In the genomic region with DNA sequence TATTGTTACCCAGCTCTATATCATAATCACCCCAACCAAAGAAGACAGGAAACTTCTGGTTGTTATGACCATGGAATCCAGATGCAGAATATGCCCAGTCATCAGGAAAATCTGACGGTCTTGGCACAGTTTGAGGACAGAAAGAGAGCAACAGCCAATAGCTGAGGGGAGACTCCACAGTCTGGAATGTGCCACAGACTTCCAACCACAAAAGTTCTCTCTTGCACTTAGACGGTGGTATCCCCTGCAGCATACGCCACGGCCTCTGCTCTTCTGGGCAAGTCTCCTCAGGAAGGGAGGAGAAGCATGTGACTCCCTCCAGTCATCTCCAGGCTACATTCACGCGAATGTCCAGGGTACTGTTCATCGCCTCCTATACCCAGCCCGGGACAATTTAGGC, we compare ENCODE assay signal across 9 cellular contexts. TPM values are rescaled to one million over a fixed set of nuclear protein-coding genes. Genes with fewer than 3 reads are reported as not detected.
DNase-seq lines count a peak whose midpoint lies in the region; ATAC-seq, FAIRE-seq and TF ChIP-seq lines count a peak whose summit lies in the region.
"Had no signal": no experiment of that assay in that cellular context is flagged by ENCODE, and none has a peak within 500 bp of the region (broad histone marks: within the 10 kb centered on the region; RNA-seq: fewer than 3 reads in every experiment).

No MANE protein-coding gene starts in this region.

- CTCF ChIA-PET in GM12878 (lab: Yijun Ruan, JAX): interaction anchor here (0.7 kb wide), 1 partner anchor 10 kb away, joined by 3 read pairs; no protein-coding TSS in a partner anchor

- no peak overlapping the region for H3K4me2 ChIP-seq in GM12878 (ENCODE audit: control insufficient read depth, insufficient read depth)

- H3K4me1 Mint-ChIP-seq in type B pancreatic cell (ENCODE audit: unreplicated experiment): peaks cover 13% of the 10 kb centered on the region

- no peak overlapping the region for H3K4me3 Mint-ChIP-seq in type B pancreatic cell

- SMC1A ChIA-PET in GM12878 (lab: Charles Lee; ENCODE audit: uncharacterized antibody, unreplicated experiment): interaction anchor here (1.0 to 1.7 kb wide), 7 partner anchors 9 to 42 kb away, joined by 3 to 13 read pairs (median 4); no protein-coding TSS in a partner anchor

- H3K36me3 Mint-ChIP-seq in type B pancreatic cell: peaks cover 52% of the 10 kb centered on the region

- H3K9me3 ChIP-seq in GM12878 (replicated peaks; ENCODE audit: control insufficient read depth, insufficient read depth, low read length) (peaks cover 2% of the 10 kb centered on the region), spleen (peaks cover 0 to 5% (median 0%) of the 10 kb centered on the region in 8 donors)

- TF ChIP-seq RAD21 in GM12878 (IDR thresholded peaks at IDR 0.05; ENCODE audit: insufficient read depth, low read depth, low read length): no peak

- peaks cover 80% of the 10 kb centered on the region for H3K79me2 ChIP-seq in GM12878 (ENCODE audit: control insufficient read depth, insufficient read depth, low read length)

- peaks cover 21% of the 10 kb centered on the region for H3K9me3 Mint-ChIP-seq in type B pancreatic cell

- no peak overlapping the region for H3K4me3 ChIP-seq in GM12878
- H3K4me3 ChIP-seq in spleen: peak overlapping the region in 2 of 8 donors; percentile 9 to 22

- BruUV-seq in GM12878 (replicated peaks; lab: Mats Ljungman, UMichigan): no TSS peak

- H3K9ac ChIP-seq in GM12878 (ENCODE audit: control insufficient read depth, insufficient read depth, low read length): no peak overlapping the region

- FAIRE-seq in GM12878 (lab: Jason Lieb, UNC): no peak

- H4K20me1 ChIP-seq in GM12878 (ENCODE audit: control insufficient read depth, insufficient read depth): 0 out of 2 replicates have a peak, but pooled peaks cover 4% of the 10 kb centered on the region

- no peak for TF ChIP-seq EP300 in GM12878 (IDR thresholded peaks at IDR 0.05; ENCODE audit: borderline replicate concordance in 1 of 2, control insufficient read depth in 1 of 2, low read depth in 2 of 2, low read length in 2 of 2)

- H3K27ac ChIP-seq in GM12878 (ENCODE audit: control insufficient read depth, insufficient read depth) (no peak overlapping the region), spleen (peak overlapping the region in 7 of 8 donors; percentile 21 to 73 (median 62))

- no peak for ATAC-seq in GM12878
- ATAC-seq in left cardiac atrium: peak; percentile 81 to 87
- no peak for ATAC-seq in HG03565 (IDR thresholded peaks at IDR 0.05; ENCODE audit: unreplicated experiment)

- intact Hi-C loops in GM12878 (cut with micrococcal nuclease; ENCODE audit: unreplicated experiment) (no loop called here), left cardiac atrium (cut with DNase I) (no loop called here), spleen (cut with DNase I; ENCODE audit: low total_unique reads) (no loop called here)

- H3K27me3 Mint-ChIP-seq in type B pancreatic cell: no peaks in the 10 kb centered on the region

- TF ChIP-seq CTCF in GM12878 (IDR thresholded peaks at IDR 0.05 in 2 of 3, conservative IDR thresholded peaks at IDR 0.05 in 1 of 3; ENCODE audit: control insufficient read depth in 2 of 3, extremely low read depth in 1 of 3, insufficient read depth in 1 of 3, low read depth in 3 of 3, low read length in 3 of 3) (no peak), spleen (IDR thresholded peaks at IDR 0.05 in 8 of 11, conservative IDR thresholded peaks at IDR 0.05 in 3 of 11) (no peak), type B pancreatic cell (conservative IDR thresholded peaks at IDR 0.05) (no peak)

- H3K4me1 ChIP-seq in GM12878 (ENCODE audit: control insufficient read depth, insufficient read depth, low read length) (no peaks in the 10 kb centered on the region), spleen (peaks cover 0 to 18% (median 5%) of the 10 kb centered on the region in 6 donors)

- POLR2A ChIA-PET in GM12878 (lab: Charles Lee): interaction anchor here (0.7 to 1.1 kb wide), 2 partner anchors 10 to 35 kb away, joined by 3 read pairs; no protein-coding TSS in a partner anchor

- WGBS in GM12878 (ENCODE audit: insufficient coverage, insufficient replicate concordance, low lambda C conversion rate, missing lambda C conversion rate): 93% methylated on average over 8 of the region's 8 CpGs
- 31 to 55% (median 38%) methylated on average over 8 of the region's 8 CpGs for WGBS in spleen, 5 donors

- H3K36me3 ChIP-seq in GM12878 (ENCODE audit: control insufficient read depth in 2 of 2, insufficient read depth in 2 of 2, low read length in 1 of 2) (no peaks in the 10 kb centered on the region; a peak in 3 of 4 replicates), spleen (no peaks in the 10 kb centered on the region)

- H3K27me3 ChIP-seq in GM12878 (replicated peaks in 1 of 2; ENCODE audit: control insufficient read depth in 2 of 2, insufficient read depth in 2 of 2, low read length in 1 of 2) (no peaks in the 10 kb centered on the region), spleen (replicated peaks in 1 of 7) (no peaks in the 10 kb centered on the region)

- DNase-seq in H4 (ENCODE audit: low spot score) (peak; percentile 96), GM12878 (ENCODE audit: low read depth, low spot score) (no peak), left cardiac atrium (no peak), spleen (no peak), type B pancreatic cell (ENCODE audit: extremely low spot score, unreplicated experiment) (no peak), NCI-H446 treated with DMSO at 0.1 percent for 48 hours (lab: John Stamatoyannopoulos, UW) (no peak), NCI-H526 (lab: John Stamatoyannopoulos, UW) (no peak)
- DNase-seq: DND-41 had no signal

- in situ Hi-C loops in GM12878 (cut with MboI): no loop called here

- H3K27ac Mint-ChIP-seq in type B pancreatic cell: no peak overlapping the region

- RAD21 ChIA-PET in GM12878 (lab: Charles Lee; ENCODE audit: unreplicated experiment): interaction anchor here (0.9 kb wide), 1 partner anchor 42 kb away, joined by 3 read pairs; no protein-coding TSS in a partner anchor

- TF ChIP-seq POLR2A in GM12878 (IDR thresholded peaks at IDR 0.05; ENCODE audit: low read depth, low read length) (no peak), spleen (IDR thresholded peaks at IDR 0.05) (no peak)

- H2AFZ ChIP-seq in GM12878 (ENCODE audit: control insufficient read depth, low read depth, low read length): 0 out of 2 replicates have a peak overlapping the region, but pooled peaks have one; percentile 8

TF ChIP-seq in GM12878, 131 proteins besides CTCF, POLR2A, EP300 and RAD21:
- TF ChIP-seq DPF2 (IDR thresholded peaks at IDR 0.05) (no peak), RUNX3 (IDR thresholded peaks at IDR 0.05; ENCODE audit: low read length) (peak; percentile 40), JUND (IDR thresholded peaks at IDR 0.05; ENCODE audit: low read depth, low read length) (no peak)

RNA-seq across cellular contexts. Expression of gene ZNF827, which starts 18.4 kb away (rescaled TPM):
- 5.2 and 6.7 TPM in 2 replicates for total RNA-seq in H4 (2014; rRNA removed; shearing (Covaris generic))
- total RNA-seq in GM12878 (2013; cell fraction: nucleolus; rRNA removed): 140 and 166 TPM in 2 replicates
- total RNA-seq in GM12878 (2014; rRNA removed) (12.6 and 13.7 TPM in 2 replicates), GM12878 (2014; rRNA removed; fragmentation: Illumina TruSeq; extraction: Trizol) (16.5 and 17.7 TPM in 2 replicates), GM12878 (2021) (24.4 and 31.5 TPM in 2 replicates), left cardiac atrium (10 to 100 TPM; 13.3 to 17.9 TPM), spleen (10 to 100 TPM; 15.9 to 31.6 (median 19.9) TPM), type B pancreatic cell (ENCODE audit: low replicate concordance) (22.4 and 39.9 TPM in 2 replicates)
- polyA plus RNA-seq in GM12878 (2011; ENCODE audit: low read depth): 6.6 TPM
- polyA plus RNA-seq in GM12878 (2011; rRNA removed) (12.2 and 14.6 TPM in 2 replicates), GM12878 (2014; fragmentation: Illumina TruSeq; extraction: Trizol) (17.5 and 19.6 TPM in 2 replicates), GM12878 (2014; fragmentation: Nextera tagmentation; extraction: Ambion mirVana) (1 to 10 TPM; 3.8 to 5.8 TPM), GM12878 (2014; rRNA removed) (18.6 and 19.8 TPM in 2 replicates), GM12878 (2016; fragmentation: Nextera tagmentation; extraction: Ambion mirVana) (10 to 100 TPM in 1 of 2 experiments, 1 to 10 TPM in 1; 9.1 to 11.2 TPM), spleen (1 to 10 TPM; 3.3 to 5.3 (median 4.6) TPM)
- polyA plus RNA-seq in GM12878 (2011; cell fraction: cytosol; rRNA removed): 25.9 and 26.6 TPM in 2 replicates
- 129 and 132 TPM in 2 replicates for polyA plus RNA-seq in GM12878 (2011; cell fraction: nucleus; rRNA removed)
- 16.9 and 17.4 TPM in 2 replicates for polyA plus RNA-seq in GM12878 (2012)
- polyA minus RNA-seq in GM12878 (2011; rRNA and poly(A)+ RNA removed): 47.0 and 51.6 TPM in 2 replicates
- polyA minus RNA-seq in GM12878 (2011; cell fraction: cytosol; rRNA and poly(A)+ RNA removed): 11.9 and 15.4 TPM in 2 replicates
- 61.1 and 94.9 TPM in 2 replicates for polyA minus RNA-seq in GM12878 (2011; cell fraction: nucleus; rRNA and poly(A)+ RNA removed)

Comparison
In these comparisons a context has a peak if more than half of its experiments do, and no peak if none do; other contexts are left out.
1. ATAC-seq: peak in left cardiac atrium (2 of 2); none in GM12878 (single experiment) and HG03565 (single experiment).